ENCODE assay signal across 12 cellular contexts in genomic region chr10:67815571-67816059, GRCh38. TPM values are rescaled to one million over a fixed set of nuclear protein-coding genes. Genes with fewer than 3 reads are reported as not detected.
DNase-seq lines count a peak whose midpoint lies in the region; ATAC-seq and TF ChIP-seq lines count a peak whose summit lies in the region.
"Had no signal": no experiment of that assay in that cellular context is flagged by ENCODE, and none has a peak within 500 bp of the region (broad histone marks: within the 10 kb centered on the region; RNA-seq: fewer than 3 reads in every experiment).

No MANE protein-coding gene starts in this region.

- no peaks in the 10 kb centered on the region for H3K9me2 ChIP-seq in GM23338 (ENCODE audit: insufficient read depth)

- H3K4me2 ChIP-seq in fibroblast of lung (ENCODE audit: extremely low read depth, insufficient read depth, low read length) (no peak overlapping the region), GM23338 (no peak overlapping the region)

- no peak overlapping the region for H3K4me3 Mint-ChIP-seq in GM23338
- H3K4me3 Mint-ChIP-seq: activated naive CD8-positive, alpha-beta T cell; CD4-positive, alpha-beta T cell had no signal

- H2AFZ ChIP-seq in fibroblast of lung (ENCODE audit: low read length): no peak overlapping the region
- no peak overlapping the region for H2AFZ ChIP-seq in GM23338

- no peaks in the 10 kb centered on the region for H3K4me1 ChIP-seq in fibroblast of lung (ENCODE audit: control insufficient read depth, extremely low read depth, insufficient read depth, low read length)
- no peaks in the 10 kb centered on the region for H3K4me1 ChIP-seq in GM23338 (ENCODE audit: insufficient read depth)
- H3K4me1 ChIP-seq: upper lobe of left lung had no signal

- TF ChIP-seq CTCF in fibroblast of lung (conservative IDR thresholded peaks at IDR 0.05 in 1 of 2, IDR thresholded peaks at IDR 0.05 in 1 of 2; ENCODE audit: low read depth in 1 of 2, low read length in 2 of 2) (no peak), GM23338 (conservative IDR thresholded peaks at IDR 0.05; ENCODE audit: low read depth in 2 of 2) (no peak)

- H3F3A ChIP-seq in GM23338 (replicated peaks; ENCODE audit: low read depth): no peaks in the 10 kb centered on the region

- in situ Hi-C loops in SK-MEL-5 (cut with HindIII; ENCODE audit: low pct_unique_long_range_greater_than_20kb, low sequenced_read_pairs): no loop called here

- H3K79me2 ChIP-seq in fibroblast of lung (ENCODE audit: control insufficient read depth, insufficient read depth, low read length): no peaks in the 10 kb centered on the region
- no peaks in the 10 kb centered on the region for H3K79me2 ChIP-seq in GM23338 (replicated peaks; ENCODE audit: insufficient read depth)

- no peak overlapping the region for H3K9ac ChIP-seq in fibroblast of lung (ENCODE audit: insufficient read depth, low read length)

- no peak for ATAC-seq in GM23338

- no peak overlapping the region for H3K27ac Mint-ChIP-seq in GM23338
- H3K27ac Mint-ChIP-seq: activated naive CD8-positive, alpha-beta T cell; CD4-positive, alpha-beta T cell had no signal

- no peak overlapping the region for H3K27ac ChIP-seq in fibroblast of lung (ENCODE audit: insufficient read depth, low read length)
- H3K27ac ChIP-seq in GM23338 (ENCODE audit: low read depth): no peak overlapping the region
- H3K27ac ChIP-seq: upper lobe of left lung had no signal

- H3K36me3 Mint-ChIP-seq in GM23338 (ENCODE audit: low read depth): no peaks in the 10 kb centered on the region
- H3K36me3 Mint-ChIP-seq: activated naive CD8-positive, alpha-beta T cell had no signal

- no peaks in the 10 kb centered on the region for H3K36me3 ChIP-seq in fibroblast of lung (ENCODE audit: control insufficient read depth, insufficient read depth, low read length)
- H3K36me3 ChIP-seq in GM23338 (ENCODE audit: insufficient read depth): no peaks in the 10 kb centered on the region
- H3K36me3 ChIP-seq: upper lobe of left lung had no signal

- no peaks in the 10 kb centered on the region for H3K4me1 Mint-ChIP-seq in GM23338

- no peaks in the 10 kb centered on the region for H3K27me3 ChIP-seq in fibroblast of lung (ENCODE audit: control insufficient read depth, insufficient read depth, low read length)
- no peaks in the 10 kb centered on the region for H3K27me3 ChIP-seq in GM23338 (ENCODE audit: insufficient read depth)
- H3K27me3 ChIP-seq: upper lobe of left lung had no signal

- peaks cover 2% of the 10 kb centered on the region for H3K27me3 Mint-ChIP-seq in GM23338 (ENCODE audit: insufficient read depth, low read depth, poor library complexity)
- H3K27me3 Mint-ChIP-seq: CD4-positive, alpha-beta T cell had no signal

- H3K4me3 ChIP-seq in fibroblast of lung (replicated peaks in 1 of 4; ENCODE audit: control extremely low read depth in 1 of 4, insufficient read depth in 1 of 4, low read depth in 3 of 4, low read length in 4 of 4) (no peak overlapping the region), GM23338 (no peak overlapping the region)
- H3K4me3 ChIP-seq: upper lobe of left lung had no signal

- DNase-seq in COLO668 (lab: John Stamatoyannopoulos, UW; ENCODE audit: unreplicated experiment): peak; percentile 18
- DNase-seq in HT1080 (ENCODE audit: low read depth): peak; percentile 9
- peak; percentile 83 for DNase-seq in SK-MEL-5 (ENCODE audit: low read depth, low spot score)
- DNase-seq in fibroblast of lung (ENCODE audit: low read depth in 2 of 2): peak; percentile 23 to 76
- no peak for DNase-seq in middle frontal gyrus (ENCODE audit: extremely low spot score, low spot score)
- DNase-seq in GM23338 (ENCODE audit: low spot score): no peak
- DNase-seq in NCI-H526 (lab: John Stamatoyannopoulos, UW): no peak
- DNase-seq in superior temporal gyrus (ENCODE audit: extremely low spot score): no peak
- DNase-seq: activated CD4-positive, CD25-positive, alpha-beta regulatory T cell treated with anti-CD3 and anti-CD28 coated beads, Interleukin-2, amount 50 U/mL, for 72 hours; CD4-positive, alpha-beta T cell; upper lobe of left lung had no signal

- H3K9me3 ChIP-seq in fibroblast of lung (ENCODE audit: control insufficient read depth, insufficient read depth, low read depth, low read length): no peaks in the 10 kb centered on the region
- H3K9me3 ChIP-seq: upper lobe of left lung had no signal

- H4K20me1 ChIP-seq in fibroblast of lung (ENCODE audit: control insufficient read depth, extremely low read depth, insufficient read depth, low read length) (no peaks in the 10 kb centered on the region), GM23338 (replicated peaks; ENCODE audit: insufficient read depth) (no peaks in the 10 kb centered on the region)

- H3K9me3 Mint-ChIP-seq in GM23338: no peaks in the 10 kb centered on the region
- H3K9me3 Mint-ChIP-seq: CD4-positive, alpha-beta T cell had no signal

TF ChIP-seq in GM23338, 12 proteins besides CTCF, POLR2A, EP300 and RAD21:
- TF ChIP-seq EZH2 (IDR thresholded peaks at IDR 0.05; ENCODE audit: low read depth, unreplicated experiment) (no peak), REST (IDR thresholded peaks at IDR 0.05; ENCODE audit: unreplicated experiment) (no peak), ETS1 (IDR thresholded peaks at IDR 0.05) (no peak), ZNF331 (CRISPR knock-in tag; IDR thresholded peaks at IDR 0.05; ENCODE audit: low read depth) (no peak)

RNA-seq across cellular contexts. Expression of gene DNAJC12, which starts 22.4 kb away (rescaled TPM):
- total RNA-seq in HT1080 (2014; rRNA removed; shearing (Covaris generic)): 0.98 and 2.1 TPM in 2 replicates
- 0.42 and 0.98 TPM in 2 replicates for polyA plus RNA-seq in HT1080 (2015; cell fraction: cytosol; rRNA removed)
- polyA plus RNA-seq in HT1080 (2015; cell fraction: nucleus; rRNA removed): 0.10 and 0.44 TPM in 2 replicates
- total RNA-seq in SK-MEL-5 (2014; rRNA removed; shearing (Covaris generic)): 37.1 and 42.8 TPM in 2 replicates
- 21.2 and 24.0 TPM in 2 replicates for polyA plus RNA-seq in SK-MEL-5 (2015; cell fraction: cytosol; rRNA removed)
- 3.9 and 10.8 TPM in 2 replicates for polyA plus RNA-seq in SK-MEL-5 (2015; cell fraction: nucleus; rRNA removed)
- total RNA-seq in fibroblast of lung: 1.8 and 3.9 TPM in 2 replicates
- polyA plus RNA-seq in fibroblast of lung: 1.1 and 2.3 TPM in 2 replicates
- polyA plus RNA-seq in fibroblast of lung (2012): 0.63 and 1.5 TPM in 2 replicates
- polyA minus RNA-seq in fibroblast of lung (ENCODE audit: low replicate concordance): 2.0 TPM in 1 of 2 replicates, not detected in the other
- total RNA-seq in GM23338 (2014; rRNA removed; shearing (Covaris generic)): 1.1 and 2.2 TPM in 2 replicates
- 4.5 and 5.7 TPM in 2 replicates for polyA plus RNA-seq in GM23338 (2016; fragmentation: Nextera tagmentation; extraction: Ambion mirVana)
- total RNA-seq: CD4-positive, alpha-beta T cell had no signal

Comparison
In these comparisons a context has a peak if more than half of its experiments do, and no peak if none do; other contexts are left out.
1. DNase-seq: peak in COLO668 (single experiment), HT1080 (single experiment), SK-MEL-5 (single experiment) and fibroblast of lung (2 of 2); none in middle frontal gyrus (single experiment), GM23338 (single experiment), NCI-H526 (0 of 2) and superior temporal gyrus (single experiment).